1 cellular context compared by ENCODE assay signal in the genomic region with DNA sequence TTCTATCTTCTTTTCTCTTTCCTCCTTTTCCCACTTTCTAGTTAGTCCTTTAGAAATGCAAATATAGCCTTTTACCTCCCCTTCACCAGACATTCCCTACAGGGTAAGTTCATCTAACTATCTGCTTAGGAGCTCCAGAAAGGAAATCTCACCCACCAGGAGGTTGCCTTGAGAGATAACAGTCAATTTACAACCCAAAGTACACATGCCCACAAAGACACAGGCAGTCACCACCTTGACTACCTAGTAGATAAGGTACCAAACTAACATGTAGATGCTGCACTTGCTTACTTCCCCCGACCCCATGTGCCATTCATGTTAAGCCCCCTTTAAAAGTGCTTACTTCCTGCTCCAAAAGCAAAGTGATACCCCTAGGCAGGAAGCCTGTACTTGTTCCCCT.
TF ChIP-seq lines count a peak whose summit lies in the region.

No MANE protein-coding gene starts in this region.

TF ChIP-seq in GM23338, 12 proteins besides CTCF, POLR2A, EP300 and RAD21 (continued from another document):
- TF ChIP-seq CREB1 (CRISPR knock-in tag; IDR thresholded peaks at IDR 0.05; ENCODE audit: low read depth) (no peak), STAT1 (IDR thresholded peaks at IDR 0.05; ENCODE audit: unreplicated experiment) (no peak), ZNF114 (CRISPR knock-in tag; IDR thresholded peaks at IDR 0.05) (no peak), EZH2phosphoT487 (IDR thresholded peaks at IDR 0.05; ENCODE audit: unreplicated experiment) (no peak), EZH2 (IDR thresholded peaks at IDR 0.05; ENCODE audit: low read depth, unreplicated experiment) (no peak)
- TF ChIP-seq, protein P1, sequence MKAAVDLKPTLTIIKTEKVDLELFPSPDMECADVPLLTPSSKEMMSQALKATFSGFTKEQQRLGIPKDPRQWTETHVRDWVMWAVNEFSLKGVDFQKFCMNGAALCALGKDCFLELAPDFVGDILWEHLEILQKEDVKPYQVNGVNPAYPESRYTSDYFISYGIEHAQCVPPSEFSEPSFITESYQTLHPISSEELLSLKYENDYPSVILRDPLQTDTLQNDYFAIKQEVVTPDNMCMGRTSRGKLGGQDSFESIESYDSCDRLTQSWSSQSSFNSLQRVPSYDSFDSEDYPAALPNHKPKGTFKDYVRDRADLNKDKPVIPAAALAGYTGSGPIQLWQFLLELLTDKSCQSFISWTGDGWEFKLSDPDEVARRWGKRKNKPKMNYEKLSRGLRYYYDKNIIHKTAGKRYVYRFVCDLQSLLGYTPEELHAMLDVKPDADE (IDR thresholded peaks at IDR 0.05), result no peak
- TF ChIP-seq, protein P2, sequence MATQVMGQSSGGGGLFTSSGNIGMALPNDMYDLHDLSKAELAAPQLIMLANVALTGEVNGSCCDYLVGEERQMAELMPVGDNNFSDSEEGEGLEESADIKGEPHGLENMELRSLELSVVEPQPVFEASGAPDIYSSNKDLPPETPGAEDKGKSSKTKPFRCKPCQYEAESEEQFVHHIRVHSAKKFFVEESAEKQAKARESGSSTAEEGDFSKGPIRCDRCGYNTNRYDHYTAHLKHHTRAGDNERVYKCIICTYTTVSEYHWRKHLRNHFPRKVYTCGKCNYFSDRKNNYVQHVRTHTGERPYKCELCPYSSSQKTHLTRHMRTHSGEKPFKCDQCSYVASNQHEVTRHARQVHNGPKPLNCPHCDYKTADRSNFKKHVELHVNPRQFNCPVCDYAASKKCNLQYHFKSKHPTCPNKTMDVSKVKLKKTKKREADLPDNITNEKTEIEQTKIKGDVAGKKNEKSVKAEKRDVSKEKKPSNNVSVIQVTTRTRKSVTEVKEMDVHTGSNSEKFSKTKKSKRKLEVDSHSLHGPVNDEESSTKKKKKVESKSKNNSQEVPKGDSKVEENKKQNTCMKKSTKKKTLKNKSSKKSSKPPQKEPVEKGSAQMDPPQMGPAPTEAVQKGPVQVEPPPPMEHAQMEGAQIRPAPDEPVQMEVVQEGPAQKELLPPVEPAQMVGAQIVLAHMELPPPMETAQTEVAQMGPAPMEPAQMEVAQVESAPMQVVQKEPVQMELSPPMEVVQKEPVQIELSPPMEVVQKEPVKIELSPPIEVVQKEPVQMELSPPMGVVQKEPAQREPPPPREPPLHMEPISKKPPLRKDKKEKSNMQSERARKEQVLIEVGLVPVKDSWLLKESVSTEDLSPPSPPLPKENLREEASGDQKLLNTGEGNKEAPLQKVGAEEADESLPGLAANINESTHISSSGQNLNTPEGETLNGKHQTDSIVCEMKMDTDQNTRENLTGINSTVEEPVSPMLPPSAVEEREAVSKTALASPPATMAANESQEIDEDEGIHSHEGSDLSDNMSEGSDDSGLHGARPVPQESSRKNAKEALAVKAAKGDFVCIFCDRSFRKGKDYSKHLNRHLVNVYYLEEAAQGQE (IDR thresholded peaks at IDR 0.05; ENCODE audit: unreplicated experiment), result no peak
- TF ChIP-seq, protein P3, sequence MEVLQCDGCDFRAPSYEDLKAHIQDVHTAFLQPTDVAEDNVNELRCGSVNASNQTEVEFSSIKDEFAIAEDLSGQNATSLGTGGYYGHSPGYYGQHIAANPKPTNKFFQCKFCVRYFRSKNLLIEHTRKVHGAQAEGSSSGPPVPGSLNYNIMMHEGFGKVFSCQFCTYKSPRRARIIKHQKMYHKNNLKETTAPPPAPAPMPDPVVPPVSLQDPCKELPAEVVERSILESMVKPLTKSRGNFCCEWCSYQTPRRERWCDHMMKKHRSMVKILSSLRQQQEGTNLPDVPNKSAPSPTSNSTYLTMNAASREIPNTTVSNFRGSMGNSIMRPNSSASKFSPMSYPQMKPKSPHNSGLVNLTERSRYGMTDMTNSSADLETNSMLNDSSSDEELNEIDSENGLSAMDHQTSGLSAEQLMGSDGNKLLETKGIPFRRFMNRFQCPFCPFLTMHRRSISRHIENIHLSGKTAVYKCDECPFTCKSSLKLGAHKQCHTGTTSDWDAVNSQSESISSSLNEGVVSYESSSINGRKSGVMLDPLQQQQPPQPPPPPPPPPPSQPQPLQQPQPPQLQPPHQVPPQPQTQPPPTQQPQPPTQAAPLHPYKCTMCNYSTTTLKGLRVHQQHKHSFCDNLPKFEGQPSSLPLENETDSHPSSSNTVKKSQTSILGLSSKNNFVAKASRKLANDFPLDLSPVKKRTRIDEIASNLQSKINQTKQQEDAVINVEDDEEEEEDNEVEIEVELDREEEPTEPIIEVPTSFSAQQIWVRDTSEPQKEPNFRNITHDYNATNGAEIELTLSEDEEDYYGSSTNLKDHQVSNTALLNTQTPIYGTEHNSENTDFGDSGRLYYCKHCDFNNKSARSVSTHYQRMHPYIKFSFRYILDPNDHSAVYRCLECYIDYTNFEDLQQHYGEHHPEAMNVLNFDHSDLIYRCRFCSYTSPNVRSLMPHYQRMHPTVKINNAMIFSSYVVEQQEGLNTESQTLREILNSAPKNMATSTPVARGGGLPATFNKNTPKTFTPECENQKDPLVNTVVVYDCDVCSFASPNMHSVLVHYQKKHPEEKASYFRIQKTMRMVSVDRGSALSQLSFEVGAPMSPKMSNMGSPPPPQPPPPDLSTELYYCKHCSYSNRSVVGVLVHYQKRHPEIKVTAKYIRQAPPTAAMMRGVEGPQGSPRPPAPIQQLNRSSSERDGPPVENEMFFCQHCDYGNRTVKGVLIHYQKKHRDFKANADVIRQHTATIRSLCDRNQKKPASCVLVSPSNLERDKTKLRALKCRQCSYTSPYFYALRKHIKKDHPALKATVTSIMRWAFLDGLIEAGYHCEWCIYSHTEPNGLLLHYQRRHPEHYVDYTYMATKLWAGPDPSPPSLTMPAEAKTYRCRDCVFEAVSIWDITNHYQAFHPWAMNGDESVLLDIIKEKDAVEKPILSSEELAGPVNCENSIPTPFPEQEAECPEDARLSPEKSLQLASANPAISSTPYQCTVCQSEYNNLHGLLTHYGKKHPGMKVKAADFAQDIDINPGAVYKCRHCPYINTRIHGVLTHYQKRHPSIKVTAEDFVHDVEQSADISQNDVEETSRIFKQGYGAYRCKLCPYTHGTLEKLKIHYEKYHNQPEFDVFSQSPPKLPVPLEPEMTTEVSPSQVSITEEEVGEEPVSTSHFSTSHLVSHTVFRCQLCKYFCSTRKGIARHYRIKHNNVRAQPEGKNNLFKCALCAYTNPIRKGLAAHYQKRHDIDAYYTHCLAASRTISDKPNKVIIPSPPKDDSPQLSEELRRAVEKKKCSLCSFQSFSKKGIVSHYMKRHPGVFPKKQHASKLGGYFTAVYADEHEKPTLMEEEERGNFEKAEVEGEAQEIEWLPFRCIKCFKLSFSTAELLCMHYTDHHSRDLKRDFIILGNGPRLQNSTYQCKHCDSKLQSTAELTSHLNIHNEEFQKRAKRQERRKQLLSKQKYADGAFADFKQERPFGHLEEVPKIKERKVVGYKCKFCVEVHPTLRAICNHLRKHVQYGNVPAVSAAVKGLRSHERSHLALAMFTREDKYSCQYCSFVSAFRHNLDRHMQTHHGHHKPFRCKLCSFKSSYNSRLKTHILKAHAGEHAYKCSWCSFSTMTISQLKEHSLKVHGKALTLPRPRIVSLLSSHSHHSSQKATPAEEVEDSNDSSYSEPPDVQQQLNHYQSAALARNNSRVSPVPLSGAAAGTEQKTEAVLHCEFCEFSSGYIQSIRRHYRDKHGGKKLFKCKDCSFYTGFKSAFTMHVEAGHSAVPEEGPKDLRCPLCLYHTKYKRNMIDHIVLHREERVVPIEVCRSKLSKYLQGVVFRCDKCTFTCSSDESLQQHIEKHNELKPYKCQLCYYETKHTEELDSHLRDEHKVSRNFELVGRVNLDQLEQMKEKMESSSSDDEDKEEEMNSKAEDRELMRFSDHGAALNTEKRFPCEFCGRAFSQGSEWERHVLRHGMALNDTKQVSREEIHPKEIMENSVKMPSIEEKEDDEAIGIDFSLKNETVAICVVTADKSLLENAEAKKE (CRISPR knock-in tag; IDR thresholded peaks at IDR 0.05), result no peak
